In the genomic region with DNA sequence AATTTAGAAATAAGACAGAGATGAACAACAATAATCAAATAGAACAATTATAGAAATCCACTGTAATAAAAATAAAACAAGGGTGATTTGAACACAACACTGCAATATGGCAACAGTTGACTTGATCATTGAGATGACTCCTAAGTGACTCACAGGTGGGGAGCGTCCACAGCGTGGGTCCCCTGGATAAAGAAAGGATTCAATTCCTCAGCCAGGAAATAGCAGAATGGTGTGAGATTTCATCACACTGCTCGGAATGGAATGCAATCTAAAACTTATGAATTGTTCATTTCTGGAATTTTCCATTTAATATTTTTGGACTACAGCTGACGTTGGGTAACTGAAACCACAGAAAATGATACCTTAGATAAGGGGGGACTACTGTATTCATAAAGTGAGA, we compare ENCODE assay signal across 19 cellular contexts.
DNase-seq lines count a peak whose midpoint lies in the region; ATAC-seq and TF ChIP-seq lines count a peak whose summit lies in the region.
"Had no signal": no experiment of that assay in that cellular context is flagged by ENCODE, and none has a peak within 500 bp of the region (broad histone marks: within the 10 kb centered on the region; RNA-seq: fewer than 3 reads in every experiment).

No MANE protein-coding gene starts in this region.

- peak overlapping the region; percentile 66 for H3K4me2 ChIP-seq in mammary epithelial cell (ENCODE audit: insufficient read depth, low read depth, low read length)
- H3K4me2 ChIP-seq: neural progenitor cell had no signal

- H4K20me1 ChIP-seq in mammary epithelial cell (ENCODE audit: insufficient read depth, low read length): no peaks in the 10 kb centered on the region

- peak overlapping the region; percentile 71 for H3K9ac ChIP-seq in mammary epithelial cell (ENCODE audit: insufficient read depth, low read length)
- H3K9ac ChIP-seq: neural progenitor cell had no signal

- dilution Hi-C loops in mammary epithelial cell (cut with HindIII; ENCODE audit: low sequenced_read_pairs): no loop called here

- DNase-seq in AG08395 (ENCODE audit: low spot score) (peak; percentile 84), HPDE6-E6E7 (ENCODE audit: extremely low spot score) (peak; percentile 3), mammary epithelial cell (peak; percentile 93), hepatic stellate cell (ENCODE audit: low spot score) (peak; percentile 21), DMS 273 treated with DMSO at 0.1 percent for 48 hours (lab: John Stamatoyannopoulos, UW) (no peak), GM10248 (ENCODE audit: extremely low spot score) (no peak), mucosa of descending colon (no peak)
- DNase-seq: activated CD4-positive, alpha-beta T cell treated with anti-CD3 and anti-CD28 coated beads, Interleukin-2, amount 10 ng/mL, durations not matched to agents 24 days and 14 days; activated naive CD8-positive, alpha-beta T cell treated with anti-CD3 and anti-CD28 coated beads, Interleukin-2, amount 50 U/mL, for 24 hours; AML-193; Calu3; MV-4-11; NCI-H2171; right lobe of liver; SJCRH30; transverse colon had no signal

- no peaks in the 10 kb centered on the region for H3K27me3 ChIP-seq in mammary epithelial cell (ENCODE audit: insufficient read depth, low read length)
- H3K27me3 ChIP-seq: neural progenitor cell, right lobe of liver, SJCRH30, transverse colon had no signal

- ATAC-seq in mucosa of descending colon (no peak), HG02973 (IDR thresholded peaks at IDR 0.05; ENCODE audit: unreplicated experiment) (no peak)
- ATAC-seq: activated naive CD8-positive, alpha-beta T cell treated with anti-CD3 and anti-CD28 coated beads, Interleukin-2, amount 50 U/mL, for 24 hours; esophagus mucosa; right lobe of liver had no signal

- TF ChIP-seq CTCF in mammary epithelial cell (conservative IDR thresholded peaks at IDR 0.05 in 1 of 2, IDR thresholded peaks at IDR 0.05 in 1 of 2; ENCODE audit: extremely low read depth in 1 of 2, insufficient read depth in 1 of 2, low read depth in 1 of 2, low read length in 2 of 2): no peak
- TF ChIP-seq CTCF in GM10248 (IDR thresholded peaks at IDR 0.05; ENCODE audit: control extremely low read depth, extremely low read depth, low read depth, missing control alignments): no peak
- no peak for TF ChIP-seq CTCF in mucosa of descending colon (IDR thresholded peaks at IDR 0.05)

- POLR2A ChIA-PET in GM10248 (lab: Yijun Ruan, JAX): no interaction called here

- CTCF ChIA-PET in mammary epithelial cell (lab: Charles Lee; ENCODE audit: low non-redundant PET) (no interaction called here), GM10248 (lab: Yijun Ruan, JAX) (no interaction called here)

- no TSS peak for BruUV-seq in mammary epithelial cell (replicated peaks; lab: Mats Ljungman, UMichigan)

- H3K36me3 ChIP-seq in mammary epithelial cell (ENCODE audit: insufficient read depth, low read length) (no peaks in the 10 kb centered on the region), mucosa of descending colon (ENCODE audit: low read depth) (no peaks in the 10 kb centered on the region)
- H3K36me3 ChIP-seq: neural progenitor cell, right lobe of liver, SJCRH30, transverse colon had no signal

- intact Hi-C loops in mammary epithelial cell (cut with micrococcal nuclease) (loop anchor here (5.0 kb wide), 1 partner anchor 80 kb away; a partner anchor contains a TSS), mucosa of descending colon (cut with DNase I, micrococcal nuclease) (no loop called here)

- H3K9me3 ChIP-seq in mammary epithelial cell (replicated peaks; ENCODE audit: insufficient read depth, low read length) (no peaks in the 10 kb centered on the region), mucosa of descending colon (no peaks in the 10 kb centered on the region)
- H3K9me3 ChIP-seq: right lobe of liver, SJCRH30, transverse colon had no signal

- H3K4me3 ChIP-seq in mammary epithelial cell (replicated peaks in 1 of 3; ENCODE audit: insufficient read depth in 1 of 3, low read depth in 2 of 3, low read length in 3 of 3) (no peak overlapping the region), mucosa of descending colon (no peak overlapping the region)
- H3K4me3 ChIP-seq: neural progenitor cell, right lobe of liver, SJCRH30, transverse colon had no signal

- peak overlapping the region; percentile 99 for H3K27ac ChIP-seq in mammary epithelial cell (ENCODE audit: insufficient read depth, low read depth, low read length)
- H3K27ac ChIP-seq: neural progenitor cell, right lobe of liver, SJCRH30, transverse colon had no signal

- H2AFZ ChIP-seq in mammary epithelial cell (ENCODE audit: low read depth, low read length): no peak overlapping the region
- H2AFZ ChIP-seq: neural progenitor cell had no signal

- in situ Hi-C loops in mammary epithelial cell (cut with MboI; ENCODE audit: low sequenced_read_pairs in 2 of 2): no loop called here

- 2% methylated on average over 4 of the region's 4 CpGs for WGBS in mammary epithelial cell (ENCODE audit: low coverage, missing lambda C conversion rate)

- H3K79me2 ChIP-seq in mammary epithelial cell (ENCODE audit: insufficient read depth, low read length): peaks cover 63% of the 10 kb centered on the region

- H3K4me1 ChIP-seq in mammary epithelial cell (ENCODE audit: insufficient read depth, low read length) (peaks cover 59% of the 10 kb centered on the region), mucosa of descending colon (ENCODE audit: low read depth) (no peaks in the 10 kb centered on the region)
- H3K4me1 ChIP-seq: neural progenitor cell, right lobe of liver, SJCRH30, transverse colon had no signal

Comparison
In these comparisons a context has a peak if more than half of its experiments do, and no peak if none do; other contexts are left out.
1. DNase-seq: peak in AG08395 (single experiment), HPDE6-E6E7 (single experiment), mammary epithelial cell (single experiment) and hepatic stellate cell (single experiment); none in DMS 273 treated with DMSO at 0.1 percent for 48 hours (single experiment), GM10248 (single experiment) and mucosa of descending colon (0 of 3).